In genomic region chr10:102151774-102152544, GRCh38 we compare ENCODE assay signal across 8 cellular contexts. TPM values are rescaled to one million over a fixed set of nuclear protein-coding genes. Genes with fewer than 3 reads are reported as not detected.
A peak's percentile ranks its signal among the peaks of the same experiment; 100 is the strongest.
DNase-seq lines count a peak whose midpoint lies in the region; ATAC-seq, FAIRE-seq and TF ChIP-seq lines count a peak whose summit lies in the region.

Gene NOLC1 (plus strand): TSS chr10:102152389. CDS start chr10:102152411, 22 bp downstream.

- WGBS in pancreas, 2 donors: 4 to 5% methylated on average over 59 of the region's 59 CpGs

- peak; percentile 94 for FAIRE-seq in pancreas (lab: Jason Lieb, UNC)

- H3K36me3 ChIP-seq in adipocyte (ENCODE audit: control insufficient read depth, insufficient read depth, low read length, severe bottlenecking) (peaks cover 59% of the 10 kb centered on the region), pancreas (peaks cover 3 to 17% (median 11%) of the 10 kb centered on the region in 3 donors), tibial artery (peaks cover 23 to 57% (median 56%) of the 10 kb centered on the region in 3 donors)

- peak within 1 kb of the TSS; percentile 97 for H3K9ac ChIP-seq in adipocyte (ENCODE audit: low read length)

- H3K4me1 ChIP-seq in adipocyte (ENCODE audit: control insufficient read depth, insufficient read depth, low read length) (peaks cover 27% of the 10 kb centered on the region), pancreas (peaks cover 0 to 12% (median 11%) of the 10 kb centered on the region in 3 donors), tibial artery (peaks cover 5 to 26% (median 15%) of the 10 kb centered on the region in 4 donors)

- H3K9me3 ChIP-seq in adipocyte (ENCODE audit: control insufficient read depth, low read length): no peaks in the 10 kb centered on the region
- H3K9me3 ChIP-seq in pancreas: no peaks in the 10 kb centered on the region
- H3K9me3 ChIP-seq in tibial artery: no peaks in the 10 kb centered on the region

- intact Hi-C loops in Right ventricle myocardium superior (cut with DNase I): no loop called here
- intact Hi-C loops in pancreas (cut with DNase I): no loop called here
- intact Hi-C loops in tibial artery (cut with DNase I; ENCODE audit: low total_unique reads): loop anchor here (1.0 kb wide), 1 partner anchor 20 kb away; no protein-coding TSS in a partner anchor

- H3K4me3 ChIP-seq in GM12875 (ENCODE audit: low read depth, low read length) (peak within 1 kb of the TSS; percentile 96), adipocyte (ENCODE audit: low read length) (peak within 1 kb of the TSS; percentile 99), pancreas (peak within 1 kb of the TSS; percentile 64 to 95 (median 84)), tibial artery (peak within 1 kb of the TSS; percentile 64 to 75)

- TF ChIP-seq CTCF in GM12875 (IDR thresholded peaks at IDR 0.05; ENCODE audit: borderline replicate concordance, insufficient read depth, low read depth, low read length): no peak
- no peak for TF ChIP-seq CTCF in pancreas (IDR thresholded peaks at IDR 0.05)
- TF ChIP-seq CTCF in tibial artery (IDR thresholded peaks at IDR 0.05): no peak

- peak; percentile 96 for ATAC-seq in HG02798 (IDR thresholded peaks at IDR 0.05; ENCODE audit: poor library complexity, unreplicated experiment)
- ATAC-seq in Right ventricle myocardium superior (ENCODE audit: poor library complexity): peak; percentile 99
- peak; percentile 94 to 97 (median 96) for ATAC-seq in pancreas

- peak within 1 kb of the TSS; percentile 84 to 88 (median 85) for H3K27ac ChIP-seq in pancreas
- peak within 1 kb of the TSS; percentile 78 to 89 for H3K27ac ChIP-seq in tibial artery

- H3K27me3 ChIP-seq in adipocyte (replicated peaks; ENCODE audit: control insufficient read depth, insufficient read depth, low read length) (no peaks in the 10 kb centered on the region), pancreas (no peaks in the 10 kb centered on the region), tibial artery (no peaks in the 10 kb centered on the region)

- peak; percentile 98 for DNase-seq in NCI-H1436 (lab: John Stamatoyannopoulos, UW)
- peak; percentile 100 for DNase-seq in T follicular helper cell (ENCODE audit: low read depth)
- peak; percentile 97 for DNase-seq in adipocyte (ENCODE audit: low read depth)
- DNase-seq in Right ventricle myocardium superior: peak; percentile 100
- DNase-seq in pancreas: peak; percentile 98 to 99 (median 98)
- peak; percentile 99 to 100 for DNase-seq in tibial artery

RNA-seq across cellular contexts. Expression of gene NOLC1, which starts in this region (rescaled TPM):
- total RNA-seq in Right ventricle myocardium superior (22.8 TPM), pancreas (10 to 100 TPM; 14.8 to 33.7 (median 27.6) TPM)
- 10 to 100 TPM; 15.1 to 23.8 TPM for polyA plus RNA-seq in pancreas

Comparison
In these comparisons a context has a peak if more than half of its experiments do, and no peak if none do; other contexts are left out.
1. Peak in every context shown above with its lines: DNase-seq, ATAC-seq, H3K4me3 ChIP-seq and H3K27ac ChIP-seq.